In the genomic region with DNA sequence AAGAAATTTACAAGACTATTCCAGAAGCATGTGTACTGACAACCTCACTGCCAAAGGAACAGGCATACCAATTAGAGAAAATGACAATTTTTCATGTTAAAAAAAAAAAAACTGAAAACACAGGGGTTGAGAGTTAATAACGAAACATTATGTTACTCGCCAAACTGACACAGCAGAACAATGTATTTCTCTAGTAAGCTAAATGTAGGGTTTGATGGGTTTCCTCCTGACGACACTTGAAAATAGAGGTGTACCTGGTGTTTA, we compare ENCODE assay signal across 8 cellular contexts. TPM values are rescaled to one million over a fixed set of nuclear protein-coding genes. Genes with fewer than 3 reads are reported as not detected.
DNase-seq lines count a peak whose midpoint lies in the region; ATAC-seq and TF ChIP-seq lines count a peak whose summit lies in the region.

No MANE protein-coding gene starts in this region.

- no peak for TF ChIP-seq CTCF in chondrocyte (IDR thresholded peaks at IDR 0.05)
- no peak for TF ChIP-seq CTCF in lower leg skin (IDR thresholded peaks at IDR 0.05)

- no peak for ATAC-seq in GM18870 (IDR thresholded peaks at IDR 0.05; ENCODE audit: unreplicated experiment)

- no peaks in the 10 kb centered on the region for H3K9me3 Mint-ChIP-seq in chondrocyte (ENCODE audit: low read depth)

- H3K4me1 ChIP-seq in ACC112 (ENCODE audit: control insufficient read depth, insufficient read depth, low read length, unreplicated experiment) (peaks cover 33% of the 10 kb centered on the region), muscle layer of duodenum (ENCODE audit: control insufficient read depth in 1 of 2, insufficient read depth in 2 of 2, low read length in 2 of 2) (peaks cover 13 to 38% of the 10 kb centered on the region in 2 donors)

- H3K9me3 ChIP-seq in muscle layer of duodenum (ENCODE audit: control insufficient read depth in 1 of 2, low read length in 2 of 2): no peaks in the 10 kb centered on the region

- H3K27me3 Mint-ChIP-seq in chondrocyte (ENCODE audit: low read depth): no peaks in the 10 kb centered on the region

- no peaks in the 10 kb centered on the region for H3K27me3 ChIP-seq in ACC112 (ENCODE audit: insufficient read depth, low read length)
- H3K27me3 ChIP-seq in muscle layer of duodenum (ENCODE audit: low read depth, low read length): no peaks in the 10 kb centered on the region

- H2AFZ ChIP-seq in ACC112 (ENCODE audit: low read length, unreplicated experiment): peak overlapping the region; percentile 85

- intact Hi-C loops in lower leg skin (cut with DNase I; ENCODE audit: low total_unique reads): no loop called here

- H3K4me3 Mint-ChIP-seq in chondrocyte (ENCODE audit: unreplicated experiment): peak overlapping the region; percentile 99

- H3K79me2 ChIP-seq in ACC112 (ENCODE audit: control insufficient read depth, insufficient read depth, low read length, unreplicated experiment): peaks cover 48% of the 10 kb centered on the region

- H3K27ac ChIP-seq in ACC112 (ENCODE audit: low read depth, low read length) (peak overlapping the region; percentile 60), muscle layer of duodenum (ENCODE audit: low read length) (peak overlapping the region; percentile 96)

- WGBS in lower leg skin, 2 donors: 1 to 2% methylated on average over 3 of the region's 3 CpGs

- no peak for TF ChIP-seq POLR2A in lower leg skin (IDR thresholded peaks at IDR 0.05)

- peak overlapping the region; percentile 83 for H3K4me3 ChIP-seq in ACC112 (ENCODE audit: low read depth, low read length)
- H3K4me3 ChIP-seq in Jurkat, Clone E6-1 (ENCODE audit: low read length): peak overlapping the region; percentile 96
- peak overlapping the region; percentile 87 to 88 for H3K4me3 ChIP-seq in muscle layer of duodenum (ENCODE audit: low read depth in 1 of 2, low read length in 2 of 2)
- H3K4me3 ChIP-seq in lower leg skin (ENCODE audit: low read depth, poor library complexity, severe bottlenecking): no peak overlapping the region

- H3K36me3 ChIP-seq in ACC112 (ENCODE audit: insufficient read depth, low read length): no peaks in the 10 kb centered on the region
- peaks cover 0 to 5% of the 10 kb centered on the region in 2 donors for H3K36me3 ChIP-seq in muscle layer of duodenum (ENCODE audit: control insufficient read depth in 1 of 2, insufficient read depth in 2 of 2, low read length in 2 of 2)

- H3K4me1 Mint-ChIP-seq in chondrocyte (ENCODE audit: low read depth): peaks cover 52% of the 10 kb centered on the region

- DNase-seq in Jurkat, Clone E6-1 (ENCODE audit: low read depth, low spot score): no peak
- DNase-seq in chondrocyte (ENCODE audit: low spot score) (no peak), NCI-H146 treated with DMSO at 0.1 percent for 48 hours (lab: John Stamatoyannopoulos, UW; ENCODE audit: unreplicated experiment) (no peak), lower leg skin (ENCODE audit: low spot score in 2 of 2) (no peak), SIG-M5 treated with dmso at 0.1 percent for 504 hours (lab: John Stamatoyannopoulos, UW; ENCODE audit: unreplicated experiment) (no peak)

- H3K36me3 Mint-ChIP-seq in chondrocyte (ENCODE audit: low read depth): peaks cover 3% of the 10 kb centered on the region

- H3K27ac Mint-ChIP-seq in chondrocyte (ENCODE audit: unreplicated experiment): peak overlapping the region; percentile 100

RNA-seq across cellular contexts. Expression of gene USO1, which starts 0.6 kb away (rescaled TPM):
- 31.8 TPM for polyA plus RNA-seq in Jurkat, Clone E6-1 (2012; ENCODE audit: insufficient read depth, insufficient read length)
- total RNA-seq in chondrocyte (85.0 to 98.4 TPM (median 86.4 TPM) in 3 replicates), lower leg skin (10 to 100 TPM; 52.9 to 59.1 (median 57.6) TPM)

RNA-seq across cellular contexts. Expression of gene G3BP2, which starts 50.5 kb away (rescaled TPM):
- polyA plus RNA-seq in Jurkat, Clone E6-1 (2012; ENCODE audit: insufficient read depth, insufficient read length): 101 TPM
- total RNA-seq in chondrocyte (153 to 161 TPM (median 157 TPM) in 3 replicates), lower leg skin (10 to 100 TPM; 50.5 to 67.9 (median 57.2) TPM)
